Comparison of ENCODE assay signal across 14 cellular contexts in the genomic region with DNA sequence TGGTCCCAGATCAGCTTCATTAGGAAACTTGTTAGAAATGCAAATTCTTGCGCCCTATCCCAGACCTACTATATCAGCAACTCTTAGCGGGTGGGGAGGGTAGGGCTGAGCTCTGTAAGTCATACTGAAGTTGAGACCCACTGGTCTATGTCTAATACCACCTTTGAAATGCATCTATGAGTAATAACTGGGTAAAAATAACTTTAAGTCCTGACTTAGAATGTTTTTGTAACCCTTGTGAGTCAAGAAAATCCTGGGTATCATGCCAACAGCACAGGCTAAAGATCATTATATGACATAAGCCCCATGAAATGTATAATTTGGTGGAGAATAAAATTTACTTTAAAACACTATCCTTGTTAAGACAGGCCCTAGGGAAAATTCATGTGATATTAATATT. TPM values are rescaled to one million over a fixed set of nuclear protein-coding genes. Genes with fewer than 3 reads are reported as not detected.
DNase-seq lines count a peak whose midpoint lies in the region; ATAC-seq, FAIRE-seq and TF ChIP-seq lines count a peak whose summit lies in the region.
"Had no signal": no experiment of that assay in that cellular context is flagged by ENCODE, and none has a peak within 500 bp of the region (broad histone marks: within the 10 kb centered on the region; RNA-seq: fewer than 3 reads in every experiment).

No MANE protein-coding gene starts in this region.

- ATAC-seq in HG02885 (IDR thresholded peaks at IDR 0.05; ENCODE audit: poor library complexity, unreplicated experiment), result no peak
- no peak for ATAC-seq in right lobe of liver

- no peak for TF ChIP-seq POLR2A in ovary (IDR thresholded peaks at IDR 0.05)
- TF ChIP-seq POLR2A in right lobe of liver (IDR thresholded peaks at IDR 0.05), result no peak

- no peak for TF ChIP-seq EP300 in ovary (IDR thresholded peaks at IDR 0.05)

- DNase-seq in ACHN (peak; percentile 51), HTR-8/SVneo (ENCODE audit: insufficient read length, low spot score) (peak; percentile 23), brain pericyte (ENCODE audit: low read depth, low spot score) (peak; percentile 41), kidney epithelial cell (ENCODE audit: low read depth) (peak; percentile 23), ovary (no peak), GDM1 (lab: John Stamatoyannopoulos, UW) (no peak), right lobe of liver (no peak)
- DNase-seq: activated CD4-positive, alpha-beta T cell treated with anti-CD3 and anti-CD28 coated beads, Interleukin-2, amount 50 U/mL, for 1 hour; BE2C; head of caudate nucleus; NCI-H1694 treated with DMSO at 0.1 percent for 48 hours; NK-92 treated with Interleukin-12 subunit alpha and Interleukin-12 subunit beta, amount 100 ng/mL, for 24 hours; thyroid gland had no signal

- in situ Hi-C loops in ACHN (cut with HindIII; ENCODE audit: low pct_ligation_motif_present, low pct_unique_long_range_greater_than_20kb, low sequenced_read_pairs), result no loop called here

- no peak overlapping the region for H3K4me3 ChIP-seq in kidney epithelial cell (ENCODE audit: low read depth, low read length)
- no peak overlapping the region for H3K4me3 ChIP-seq in ovary
- H3K4me3 ChIP-seq in right lobe of liver, result no peak overlapping the region
- H3K4me3 ChIP-seq: thyroid gland had no signal

- H3K36me3 ChIP-seq in kidney epithelial cell (ENCODE audit: control insufficient read depth, insufficient read depth, low read length) (no peaks in the 10 kb centered on the region), ovary (no peaks in the 10 kb centered on the region), right lobe of liver (peaks cover 0 to 22% (median 0%) of the 10 kb centered on the region in 4 donors)

- intact Hi-C loops in ovary (cut with DNase I), result no loop called here
- intact Hi-C loops in right lobe of liver (cut with DNase I), result no loop called here

- 65 to 100% (median 96%) methylated on average over 2 of the region's 2 CpGs for WGBS in ovary, 3 donors
- 95% methylated on average over 2 of the region's 2 CpGs for WGBS in right lobe of liver (ENCODE audit: insufficient coverage, low coverage, low lambda C conversion rate, missing lambda C conversion rate)

- H3K4me1 ChIP-seq in ovary (ENCODE audit: insufficient read depth), result no peaks in the 10 kb centered on the region
- no peaks in the 10 kb centered on the region for H3K4me1 ChIP-seq in right lobe of liver
- H3K4me1 ChIP-seq: BE2C, thyroid gland had no signal

- TF ChIP-seq CTCF in kidney epithelial cell (IDR thresholded peaks at IDR 0.05; ENCODE audit: insufficient read depth, low read length, poor library complexity, severe bottlenecking) (no peak), ovary (IDR thresholded peaks at IDR 0.05) (no peak), right lobe of liver (IDR thresholded peaks at IDR 0.05) (no peak)

- H3K27ac ChIP-seq in ovary, result no peak overlapping the region
- no peak overlapping the region for H3K27ac ChIP-seq in right lobe of liver
- H3K27ac ChIP-seq: thyroid gland had no signal

- FAIRE-seq in HTR-8/SVneo (lab: Jason Lieb, UNC), result peak; percentile 40

- H3K9me3 ChIP-seq in ovary, result no peaks in the 10 kb centered on the region
- H3K9me3 ChIP-seq in right lobe of liver, result no peaks in the 10 kb centered on the region
- H3K9me3 ChIP-seq: BE2C, thyroid gland had no signal

- H3K27me3 ChIP-seq in kidney epithelial cell (ENCODE audit: control insufficient read depth, insufficient read depth, low read length) (no peaks in the 10 kb centered on the region), ovary (no peaks in the 10 kb centered on the region), right lobe of liver (no peaks in the 10 kb centered on the region)
- H3K27me3 ChIP-seq: BE2C, thyroid gland had no signal

RNA-seq across cellular contexts. Expression of a gene that starts 41.4 kb away (rescaled TPM):
- total RNA-seq in kidney epithelial cell (21.6 and 32.7 TPM in 2 replicates), ovary (10 to 100 TPM; 30.4 to 48.8 (median 43.7) TPM), right lobe of liver (10 to 100 TPM in 4 of 6 experiments, 1 to 10 TPM in 2; 8.4 to 15.2 (median 10.9) TPM)
- 10 to 100 TPM; 13.7 to 20.6 TPM for polyA plus RNA-seq in ovary

RNA-seq across cellular contexts. Expression of a gene that starts 51.7 kb away (rescaled TPM):
- 12.4 and 13.5 TPM in 2 replicates for total RNA-seq in kidney epithelial cell
- total RNA-seq in ovary, result 10 to 100 TPM; 12.3 to 17.9 (median 14.7) TPM
- 10 to 100 TPM; 11.3 to 11.5 TPM for polyA plus RNA-seq in ovary
- total RNA-seq in right lobe of liver, result 10 to 100 TPM in 3 of 6 experiments, 1 to 10 TPM in 3; 7.5 to 12.5 (median 10.1) TPM

RNA-seq across cellular contexts. Expression of a gene that starts 51.8 kb away (rescaled TPM):
- 30.3 and 43.2 TPM in 2 replicates for total RNA-seq in kidney epithelial cell
- total RNA-seq in ovary, result 10 to 100 TPM; 27.0 to 56.5 (median 49.3) TPM
- 10 to 100 TPM; 24.0 to 41.8 TPM for polyA plus RNA-seq in ovary
- total RNA-seq in right lobe of liver, result 10 to 100 TPM; 13.3 to 29.3 (median 20.0) TPM

Comparison
In these comparisons a context has a peak if more than half of its experiments do, and no peak if none do; other contexts are left out.
1. DNase-seq: peak in ACHN (single experiment), HTR-8/SVneo (single experiment), brain pericyte (single experiment) and kidney epithelial cell (single experiment); none in ovary (0 of 5), GDM1 (single experiment) and right lobe of liver (0 of 3).